15 cellular contexts compared by ENCODE assay signal in genomic region chr10:32328499-32328898, GRCh38. TPM values are rescaled to one million over a fixed set of nuclear protein-coding genes. Genes with fewer than 3 reads are reported as not detected.
DNase-seq lines count a peak whose midpoint lies in the region; ATAC-seq and TF ChIP-seq lines count a peak whose summit lies in the region.
"Had no signal": no experiment of that assay in that cellular context is flagged by ENCODE, and none has a peak within 500 bp of the region (broad histone marks: within the 10 kb centered on the region; RNA-seq: fewer than 3 reads in every experiment).

No MANE protein-coding gene starts in this region.

- no peaks in the 10 kb centered on the region for H3K9me3 ChIP-seq in gastrocnemius medialis
- H3K9me3 ChIP-seq: A549, Caco-2, heart left ventricle had no signal

- H3K4me1 ChIP-seq in gastrocnemius medialis = peaks cover 88 to 97% of the 10 kb centered on the region in 2 donors

- H3K27me3 Mint-ChIP-seq in activated T-cell treated with anti-CD3 and anti-CD28 coated beads, Interleukin-2, amount 50 U/mL, for 24 hours = no peaks in the 10 kb centered on the region
- no peaks in the 10 kb centered on the region for H3K27me3 Mint-ChIP-seq in T-helper 1 cell treated with Interleukin-12 subunit alpha and Interleukin-12 subunit beta and Interleukin-4 antibody, amounts not matched to agents 30 μg/mL and 1 μg/mL, for 36 hours (ENCODE audit: low read depth)
- no peaks in the 10 kb centered on the region for H3K27me3 Mint-ChIP-seq in effector memory CD8-positive, alpha-beta T cell

- peak; percentile 52 for ATAC-seq in effector memory CD8-positive, alpha-beta T cell (replicated peaks)
- no peak for ATAC-seq in gastrocnemius medialis
- no peak for ATAC-seq in HG03442 (IDR thresholded peaks at IDR 0.05; ENCODE audit: unreplicated experiment)
- ATAC-seq: A549 had no signal

- no peaks in the 10 kb centered on the region for H3K27me3 ChIP-seq in gastrocnemius medialis
- H3K27me3 ChIP-seq: heart left ventricle had no signal

- no peak for TF ChIP-seq POLR2A in gastrocnemius medialis (IDR thresholded peaks at IDR 0.05)

- peaks cover 88% of the 10 kb centered on the region for H3K4me1 Mint-ChIP-seq in activated T-cell treated with anti-CD3 and anti-CD28 coated beads, Interleukin-2, amount 50 U/mL, for 24 hours (ENCODE audit: low read depth)
- H3K4me1 Mint-ChIP-seq in T-helper 1 cell treated with Interleukin-12 subunit alpha and Interleukin-12 subunit beta and Interleukin-4 antibody, amounts not matched to agents 30 μg/mL and 1 μg/mL, for 36 hours (ENCODE audit: low read depth) = peaks cover 56% of the 10 kb centered on the region
- peaks cover 61 to 83% of the 10 kb centered on the region in 2 donors for H3K4me1 Mint-ChIP-seq in effector memory CD8-positive, alpha-beta T cell (ENCODE audit: low read depth in 2 of 2)

- peak overlapping the region; percentile 68 for H3K27ac Mint-ChIP-seq in activated T-cell treated with anti-CD3 and anti-CD28 coated beads, Interleukin-2, amount 50 U/mL, for 24 hours
- peak overlapping the region; percentile 1 for H3K27ac Mint-ChIP-seq in T-helper 1 cell treated with Interleukin-12 subunit alpha and Interleukin-12 subunit beta and Interleukin-4 antibody, amounts not matched to agents 30 μg/mL and 1 μg/mL, for 36 hours
- H3K27ac Mint-ChIP-seq in effector memory CD8-positive, alpha-beta T cell = peak overlapping the region; percentile 88 to 95

- no peak for DNase-seq in activated T-cell treated with anti-CD3 and anti-CD28 coated beads, Interleukin-2, amount 50 U/mL, for 24 hours
- DNase-seq in activated T-cell treated with anti-CD3 and anti-CD28 coated beads for 4 hours = no peak
- DNase-seq in effector memory CD8-positive, alpha-beta T cell = peak in 1 of 3 experiments; percentile 12
- no peak for DNase-seq in gastrocnemius medialis
- DNase-seq in mesenteric fat pad (ENCODE audit: low spot score) = no peak
- no peak for DNase-seq in cerebellar nuclear complex (lab: John Stamatoyannopoulos, UW)
- DNase-seq: activated CD4-positive, alpha-beta T cell treated with anti-CD3 and anti-CD28 coated beads for 48 hours; activated naive CD4-positive, alpha-beta T cell; Caco-2; heart left ventricle; NCI-H774 had no signal

- TF ChIP-seq CTCF in gastrocnemius medialis (IDR thresholded peaks at IDR 0.05 in 4 of 5, conservative IDR thresholded peaks at IDR 0.05 in 1 of 5) = no peak

- peak overlapping the region; percentile 18 for H3K4me3 Mint-ChIP-seq in activated T-cell treated with anti-CD3 and anti-CD28 coated beads, Interleukin-2, amount 50 U/mL, for 24 hours
- H3K4me3 Mint-ChIP-seq in T-helper 1 cell treated with Interleukin-12 subunit alpha and Interleukin-12 subunit beta and Interleukin-4 antibody, amounts not matched to agents 30 μg/mL and 1 μg/mL, for 36 hours = no peak overlapping the region
- peak overlapping the region; percentile 34 to 51 for H3K4me3 Mint-ChIP-seq in effector memory CD8-positive, alpha-beta T cell

- H3K4me3 ChIP-seq in gastrocnemius medialis = no peak overlapping the region
- H3K4me3 ChIP-seq: A549, heart left ventricle had no signal

- in situ Hi-C loops in gastrocnemius medialis (cut with MboI; ENCODE audit: low sequenced_read_pairs in 4 of 4) = loop anchor here in 1 of 4 donors (25.0 kb wide), 1 partner anchor 266 kb away; the partner anchor contains the start of gene KIF5B

- H3K36me3 Mint-ChIP-seq in activated T-cell treated with anti-CD3 and anti-CD28 coated beads, Interleukin-2, amount 50 U/mL, for 24 hours (ENCODE audit: low read depth) = peaks cover 33% of the 10 kb centered on the region
- H3K36me3 Mint-ChIP-seq in T-helper 1 cell treated with Interleukin-12 subunit alpha and Interleukin-12 subunit beta and Interleukin-4 antibody, amounts not matched to agents 30 μg/mL and 1 μg/mL, for 36 hours (ENCODE audit: low read depth) = peaks cover 13% of the 10 kb centered on the region
- H3K36me3 Mint-ChIP-seq in effector memory CD8-positive, alpha-beta T cell (ENCODE audit: insufficient read depth) = peaks cover 22% of the 10 kb centered on the region

- H3K9me3 Mint-ChIP-seq in activated T-cell treated with anti-CD3 and anti-CD28 coated beads, Interleukin-2, amount 50 U/mL, for 24 hours = no peaks in the 10 kb centered on the region
- no peaks in the 10 kb centered on the region for H3K9me3 Mint-ChIP-seq in T-helper 1 cell treated with Interleukin-12 subunit alpha and Interleukin-12 subunit beta and Interleukin-4 antibody, amounts not matched to agents 30 μg/mL and 1 μg/mL, for 36 hours
- H3K9me3 Mint-ChIP-seq in effector memory CD8-positive, alpha-beta T cell = no peaks in the 10 kb centered on the region

- peak overlapping the region; percentile 65 to 83 (median 67) for H3K27ac ChIP-seq in gastrocnemius medialis
- H3K27ac ChIP-seq: A549, epithelial cell of prostate had no signal

- no peaks in the 10 kb centered on the region for H3K36me3 ChIP-seq in gastrocnemius medialis

- intact Hi-C loops in gastrocnemius medialis (cut with DNase I; ENCODE audit: low total_unique reads) = no loop called here

RNA-seq across cellular contexts. Expression of gene EPC1, which starts 18.5 kb away (rescaled TPM):
- total RNA-seq in gastrocnemius medialis (10 to 100 TPM; 25.0 to 37.9 (median 29.3) TPM), mesenteric fat pad (26.8 TPM)

Comparison
In these comparisons a context has a peak if more than half of its experiments do, and no peak if none do; other contexts are left out.
1. H3K27ac Mint-ChIP-seq: peak in every context shown above with its lines; median percentile 92 in effector memory CD8-positive, alpha-beta T cell; 68 in activated T-cell treated with anti-CD3 and anti-CD28 coated beads, Interleukin-2, amount 50 U/mL, for 24 hours; 1 in T-helper 1 cell treated with Interleukin-12 subunit alpha and Interleukin-12 subunit beta and Interleukin-4 antibody, amounts not matched to agents 30 μg/mL and 1 μg/mL, for 36 hours.